ENCODE assay signal across 1 cellular context in the genomic region with DNA sequence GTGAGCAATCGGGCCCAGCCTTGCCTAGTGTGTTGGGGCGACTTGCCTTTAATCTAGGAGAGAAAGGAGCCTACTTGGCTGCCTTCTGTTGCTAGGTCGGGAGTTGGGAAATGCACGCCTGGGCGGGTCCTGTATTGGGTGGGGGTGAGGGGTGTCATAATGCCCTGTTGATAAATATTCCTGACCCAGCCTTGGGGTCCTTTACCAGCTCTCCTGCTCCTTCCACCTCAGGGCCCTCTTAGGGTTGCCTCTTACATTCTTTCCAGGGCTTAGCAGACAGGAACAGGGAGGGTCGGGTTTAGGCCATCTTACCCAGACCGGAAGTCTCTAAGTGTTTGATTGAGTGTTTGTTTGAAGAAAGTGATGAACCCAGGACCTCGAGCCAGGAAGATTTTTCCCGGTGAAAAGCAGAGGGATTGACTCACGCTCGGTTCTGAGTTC.
TF ChIP-seq lines count a peak whose summit lies in the region.

No MANE protein-coding gene starts in this region.

TF ChIP-seq in HCT116, 20 proteins besides CTCF, POLR2A, EP300 and RAD21:
- TF ChIP-seq, protein P1, sequence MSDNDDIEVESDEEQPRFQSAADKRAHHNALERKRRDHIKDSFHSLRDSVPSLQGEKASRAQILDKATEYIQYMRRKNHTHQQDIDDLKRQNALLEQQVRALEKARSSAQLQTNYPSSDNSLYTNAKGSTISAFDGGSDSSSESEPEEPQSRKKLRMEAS (IDR thresholded peaks at IDR 0.05): no peak
